In genomic region chr7:381211-382117, GRCh38 we compare ENCODE assay signal across 11 cellular contexts.
DNase-seq lines count a peak whose midpoint lies in the region; ATAC-seq, FAIRE-seq and TF ChIP-seq lines count a peak whose summit lies in the region.
"Had no signal": no experiment of that assay in that cellular context is flagged by ENCODE, and none has a peak within 500 bp of the region (broad histone marks: within the 10 kb centered on the region; RNA-seq: fewer than 3 reads in every experiment).

No MANE protein-coding gene starts in this region.

- no peaks in the 10 kb centered on the region for H3F3A ChIP-seq in GM23248 (ENCODE audit: insufficient read depth)

- H3K4me1 ChIP-seq in H1 (replicated peaks in 1 of 4; ENCODE audit: control insufficient read depth in 3 of 4, insufficient read depth in 4 of 4, low read length in 3 of 4): peaks cover 0 to 20% (median 13%) of the 10 kb centered on the region in 4 experiments; a peak in 6 of 7 replicates
- H3K4me1 ChIP-seq in GM23248 (ENCODE audit: insufficient read depth): no peaks in the 10 kb centered on the region
- H3K4me1 ChIP-seq: breast epithelium had no signal

- no peak overlapping the region for H3K4me3 ChIP-seq in H1 (ENCODE audit: extremely low read depth in 1 of 4, insufficient read depth in 2 of 4, low read depth in 3 of 4, low read length in 4 of 4)
- H3K4me3 ChIP-seq in GM23248: no peak overlapping the region
- H3K4me3 ChIP-seq: breast epithelium had no signal

- H2BK20ac ChIP-seq in H1 (ENCODE audit: low read length): peak overlapping the region; percentile 72; the same call in 1 of the 2 replicates

- 90% methylated on average over 23 of the region's 24 CpGs; no CpG with 5 or more reads in 1 of the 2 experiments for WGBS in H1 (ENCODE audit: extremely low coverage in 1 of 2, insufficient coverage in 1 of 2, insufficient read length in 1 of 2, insufficient replicate concordance in 2 of 2, low coverage in 1 of 2, low lambda C conversion rate in 2 of 2, missing lambda C conversion rate in 1 of 2), 2 experiments
- WGBS in GM23248 (ENCODE audit: low coverage in 1 of 2, low lambda C conversion rate in 2 of 2, missing lambda C conversion rate in 2 of 2), 2 experiments: 58 to 64% methylated on average over 23 to 24 of the region's 24 CpGs

- TF ChIP-seq RAD21 in H1 (IDR thresholded peaks at IDR 0.05 in 1 of 2, conservative IDR thresholded peaks at IDR 0.05 in 1 of 2; ENCODE audit: low read depth in 2 of 2, low read length in 2 of 2): no peak

- no peak overlapping the region for H3K56ac ChIP-seq in H1 (replicated peaks; ENCODE audit: insufficient read length, low read depth, low read length)

- H4K91ac ChIP-seq in H1 (replicated peaks; ENCODE audit: insufficient read length, low read length): no peak overlapping the region

- POLR2A ChIA-PET in H1 (lab: Charles Lee; ENCODE audit: partially characterized antibody): interaction anchor here (1.0 kb wide), 1 partner anchor 10 kb away, joined by 3 read pairs; no protein-coding TSS in a partner anchor

- H2BK5ac ChIP-seq in H1 (ENCODE audit: low read depth, low read length): no peak overlapping the region

- DNase-seq in HTR-8/SVneo (ENCODE audit: insufficient read length, low spot score): no peak
- DNase-seq in activated CD4-positive, alpha-beta T cell treated with anti-CD3 and anti-CD28 coated beads, Interleukin-2, amount 50 U/mL, for 4 hours: peak; percentile 42 to 53
- no peak for DNase-seq in H1 (ENCODE audit: low read depth in 1 of 2, low spot score in 2 of 2)
- peak; percentile 9 for DNase-seq in stimulated activated CD8-positive, alpha-beta memory T cell treated with anti-CD3 and anti-CD28 coated beads, Interleukin-15, amount 100 ng/mL, for 1 hour (ENCODE audit: low read depth)
- DNase-seq in GM23248: no peak
- no peak for DNase-seq in DMS79 treated with DMSO at 0.1 percent for 48 hours (lab: John Stamatoyannopoulos, UW)
- no peak for DNase-seq in NCI-H1105 (lab: John Stamatoyannopoulos, UW)
- DNase-seq: DMS79, NCI-H345 had no signal

- H3K36me3 ChIP-seq in H1 (ENCODE audit: control insufficient read depth in 2 of 4, insufficient read depth in 4 of 4, low read length in 3 of 4) (no peaks in the 10 kb centered on the region), GM23248 (ENCODE audit: low read depth) (no peaks in the 10 kb centered on the region)
- H3K36me3 ChIP-seq: breast epithelium had no signal

- ATAC-seq in HG02678 (IDR thresholded peaks at IDR 0.05; ENCODE audit: unreplicated experiment): no peak

- H2BK120ac ChIP-seq in H1 (replicated peaks; ENCODE audit: low read depth, low read length): peak overlapping the region; percentile 28

- H3K18ac ChIP-seq in H1 (ENCODE audit: extremely low read depth, low read length): peak overlapping the region; percentile 13; the same call in 1 of the 2 replicates

- no peak overlapping the region for H4K5ac ChIP-seq in H1 (ENCODE audit: insufficient read length, low read depth, low read length)

- H3K23me2 ChIP-seq in H1 (ENCODE audit: low read depth, low read length): peaks cover 2% of the 10 kb centered on the region; the same call in 1 of the 2 replicates

- FAIRE-seq in HTR-8/SVneo (lab: Jason Lieb, UNC) (peak; percentile 33), H1 (lab: Jason Lieb, UNC) (no peak)

- TF ChIP-seq CTCF in H1 (IDR thresholded peaks at IDR 0.05; ENCODE audit: control extremely low read depth in 1 of 3, insufficient read depth in 1 of 3, low read depth in 1 of 3, low read length in 3 of 3): no peak

- H3K9me2 ChIP-seq in GM23248 (ENCODE audit: insufficient read depth): no peaks in the 10 kb centered on the region

- H3K27ac ChIP-seq in H1 (ENCODE audit: low read depth, low read length): no peak overlapping the region
- no peak overlapping the region for H3K27ac ChIP-seq in GM23248
- H3K27ac ChIP-seq: breast epithelium had no signal

- H2AFZ ChIP-seq in H1 (ENCODE audit: low read length) (no peak overlapping the region), GM23248 (no peak overlapping the region)

- 0 out of 2 replicates have a peak overlapping the region, but pooled peaks have one; percentile 81 for H2BK15ac ChIP-seq in H1 (ENCODE audit: low read length)

- CTCF ChIA-PET in H1 (lab: Charles Lee; ENCODE audit: partially characterized antibody): interaction anchor here (1.6 kb wide), 1 partner anchor 53 kb away, joined by 4 read pairs; no protein-coding TSS in a partner anchor

- no peak overlapping the region for H3K23ac ChIP-seq in H1 (ENCODE audit: insufficient read length)

- H3K14ac ChIP-seq in H1 (ENCODE audit: insufficient read length): no peak overlapping the region

- H3K9me3 ChIP-seq in H1 (ENCODE audit: insufficient read depth in 2 of 2, low read depth in 1 of 2, low read length in 1 of 2) (peaks cover 3 to 6% of the 10 kb centered on the region in 2 experiments; a peak in 1 of 4 replicates), GM23248 (ENCODE audit: low read depth) (no peaks in the 10 kb centered on the region)

- no peak overlapping the region for H3K4ac ChIP-seq in H1 (replicated peaks; ENCODE audit: insufficient read length, low read depth, low read length)

- H4K20me1 ChIP-seq in H1 (replicated peaks in 1 of 2; ENCODE audit: control insufficient read depth in 1 of 2, insufficient read depth in 2 of 2, low read length in 2 of 2) (no peaks in the 10 kb centered on the region), GM23248 (ENCODE audit: insufficient read depth) (no peaks in the 10 kb centered on the region)

- in situ Hi-C loops in GM23248 (cut with MboI): no loop called here

- no peak for TF ChIP-seq POLR2A in H1 (IDR thresholded peaks at IDR 0.05; ENCODE audit: control extremely low read depth in 1 of 2, low read depth in 2 of 2, low read length in 2 of 2)

- TF ChIP-seq EP300 in H1 (IDR thresholded peaks at IDR 0.05; ENCODE audit: borderline replicate concordance in 1 of 2, low read depth in 2 of 2, low read length in 2 of 2): no peak

- H3K79me2 ChIP-seq in H1 (ENCODE audit: control insufficient read depth in 1 of 2, insufficient read depth in 2 of 2, low read length in 2 of 2): no peaks in the 10 kb centered on the region
- H3K79me2 ChIP-seq in GM23248 (ENCODE audit: insufficient read depth): no peaks in the 10 kb centered on the region

- no peaks in the 10 kb centered on the region for H3K79me1 ChIP-seq in H1 (ENCODE audit: low read depth, low read length)

- no peak overlapping the region for H4K8ac ChIP-seq in H1 (ENCODE audit: extremely low read depth, insufficient read depth, low read length)

- H3K27me3 ChIP-seq in H1 (replicated peaks in 1 of 4; ENCODE audit: control insufficient read depth in 3 of 4, extremely low read depth in 1 of 4, insufficient read depth in 3 of 4, low read length in 3 of 4) (peaks cover 0 to 8% (median 5%) of the 10 kb centered on the region in 4 experiments; a peak in 4 of 7 replicates), GM23248 (replicated peaks; ENCODE audit: insufficient read depth) (peaks cover 40% of the 10 kb centered on the region)

- H2AK5ac ChIP-seq in H1 (ENCODE audit: low read depth, low read length): peak overlapping the region; percentile 24; the same call in 1 of the 2 replicates

- no peak overlapping the region for H3K9ac ChIP-seq in H1 (replicated peaks in 1 of 4; ENCODE audit: extremely low read depth in 1 of 4, low read depth in 3 of 4, low read length in 3 of 4)
- no peak overlapping the region for H3K9ac ChIP-seq in GM23248

- H3K4me2 ChIP-seq in H1 (ENCODE audit: insufficient read depth in 1 of 2, low read depth in 2 of 2, low read length in 2 of 2) (no peak overlapping the region), GM23248 (ENCODE audit: unreplicated experiment) (no peak overlapping the region)

- peak overlapping the region; percentile 82; the same call in 1 of the 2 replicates for H2BK12ac ChIP-seq in H1 (ENCODE audit: low read depth, low read length)

TF ChIP-seq in H1, 55 proteins besides CTCF, POLR2A, EP300 and RAD21:
- TF ChIP-seq TAF7 (optimal IDR thresholded peaks at IDR 0.05; ENCODE audit: borderline replicate concordance, low read depth, low read length): no peak
- no peak for TF ChIP-seq EGR1 (IDR thresholded peaks at IDR 0.05; ENCODE audit: borderline replicate concordance, low read depth, low read length)
- no peak for TF ChIP-seq CREB1 (IDR thresholded peaks at IDR 0.05)
- no peak for TF ChIP-seq SP1 (IDR thresholded peaks at IDR 0.05; ENCODE audit: low read depth, low read length)
- no peak for TF ChIP-seq RBBP5 (IDR thresholded peaks at IDR 0.05; ENCODE audit: borderline replicate concordance, low read depth, low read length)
- no peak for TF ChIP-seq FOSL1 (IDR thresholded peaks at IDR 0.05; ENCODE audit: insufficient read depth, low read depth, low read length)
- TF ChIP-seq BACH1 (IDR thresholded peaks at IDR 0.05; ENCODE audit: low read length): no peak
- no peak for TF ChIP-seq POLR2AphosphoS5 (IDR thresholded peaks at IDR 0.05; ENCODE audit: low read depth, low read length)
- TF ChIP-seq KDM5A (IDR thresholded peaks at IDR 0.05; ENCODE audit: low read length): no peak
- TF ChIP-seq SIX5 (IDR thresholded peaks at IDR 0.05; ENCODE audit: low read depth, low read length): no peak
- TF ChIP-seq POU5F1 (IDR thresholded peaks at IDR 0.05; ENCODE audit: low read depth, low read length): no peak

Comparison
In these comparisons a context has a peak if more than half of its experiments do, and no peak if none do; other contexts are left out.
1. DNase-seq: peak in activated CD4-positive, alpha-beta T cell treated with anti-CD3 and anti-CD28 coated beads, Interleukin-2, amount 50 U/mL, for 4 hours (2 of 2) and stimulated activated CD8-positive, alpha-beta memory T cell treated with anti-CD3 and anti-CD28 coated beads, Interleukin-15, amount 100 ng/mL, for 1 hour (single experiment); none in HTR-8/SVneo (single experiment), H1 (0 of 2), GM23248 (single experiment), DMS79 treated with DMSO at 0.1 percent for 48 hours (single experiment) and NCI-H1105 (single experiment).